Comparison of ENCODE assay signal across 8 cellular contexts in genomic region chr7:112452102-112452888, GRCh38. TPM values are rescaled to one million over a fixed set of nuclear protein-coding genes. Genes with fewer than 3 reads are reported as not detected.
DNase-seq lines count a peak whose midpoint lies in the region; ATAC-seq and TF ChIP-seq lines count a peak whose summit lies in the region.

No MANE protein-coding gene starts in this region.

- peak overlapping the region; percentile 91 for H3K4me2 ChIP-seq in skeletal muscle satellite cell (ENCODE audit: low read length)

- peaks cover 16% of the 10 kb centered on the region for H3K36me3 ChIP-seq in skeletal muscle satellite cell (ENCODE audit: insufficient read depth, low read length)

- H3K4me3 Mint-ChIP-seq in brain: peak overlapping the region; percentile 94 to 98 (median 98)

- peaks cover 32% of the 10 kb centered on the region for H3K4me1 ChIP-seq in skeletal muscle satellite cell (ENCODE audit: control insufficient read depth, insufficient read depth, low read length)

- H3K9me3 Mint-ChIP-seq in brain: no peaks in the 10 kb centered on the region

- H3K4me1 Mint-ChIP-seq in brain: peaks cover 50% of the 10 kb centered on the region

- peak overlapping the region; percentile 94 for H3K4me3 ChIP-seq in skeletal muscle satellite cell (ENCODE audit: low read length)

- no peak for ATAC-seq in omental fat pad (ENCODE audit: low FRiP score)

- peak overlapping the region; percentile 98 to 100 (median 99) for H3K27ac Mint-ChIP-seq in brain

- H3K27me3 ChIP-seq in skeletal muscle satellite cell (ENCODE audit: control insufficient read depth, insufficient read depth, low read length): no peaks in the 10 kb centered on the region

- peaks cover 13% of the 10 kb centered on the region for H3K27me3 Mint-ChIP-seq in brain

- H3K36me3 Mint-ChIP-seq in brain: peaks cover 19% of the 10 kb centered on the region

- peak overlapping the region; percentile 98 for H3K9ac ChIP-seq in skeletal muscle satellite cell (ENCODE audit: low read depth, low read length)

- peak; percentile 65 for DNase-seq in SIG-M5 treated with dmso at 0.1 percent for 504 hours (lab: John Stamatoyannopoulos, UW; ENCODE audit: unreplicated experiment)
- no peak for DNase-seq in SIG-M5 (lab: John Stamatoyannopoulos, UW)
- peak; percentile 7 for DNase-seq in NCI-H446 treated with DMSO at 0.1 percent for 48 hours (lab: John Stamatoyannopoulos, UW)
- peak; percentile 23 for DNase-seq in iPS-NIHi11 (ENCODE audit: low spot score)
- DNase-seq in omental fat pad (ENCODE audit: low spot score): no peak
- DNase-seq in activated CD8-positive, alpha-beta memory T cell treated with anti-CD3 and anti-CD28 coated beads for 24 hours: no peak

- H3K9me3 ChIP-seq in skeletal muscle satellite cell (replicated peaks; ENCODE audit: low read length): no peaks in the 10 kb centered on the region

- TF ChIP-seq CTCF in brain (conservative IDR thresholded peaks at IDR 0.05): peak in 1 of 2 experiments; percentile 10
- TF ChIP-seq CTCF in omental fat pad (IDR thresholded peaks at IDR 0.05): no peak

RNA-seq across cellular contexts. Expression of gene IFRD1, which starts 2.0 kb away (rescaled TPM):
- 22.3 TPM for polyA plus RNA-seq in brain (ENCODE audit: insufficient read depth, low read depth, low replicate concordance)
- 33.0 and 45.9 TPM in 2 replicates for total RNA-seq in skeletal muscle satellite cell (2012; rRNA removed)
- 10 to 100 TPM; 78.5 to 85.1 (median 80.4) TPM for total RNA-seq in omental fat pad

RNA-seq across cellular contexts. Expression of gene LSMEM1, which starts 28.5 kb away (rescaled TPM):
- polyA plus RNA-seq in brain (ENCODE audit: insufficient read depth, low read depth, low replicate concordance): not detected
- total RNA-seq in skeletal muscle satellite cell (2012; rRNA removed): under 0.01 and 0.76 TPM in 2 replicates
- 10 to 100 TPM in 1 of 4 donors, 1 to 10 TPM in 3; 1.8 to 10.2 (median 3.3) TPM for total RNA-seq in omental fat pad

Comparison
In these comparisons a context has a peak if more than half of its experiments do, and no peak if none do; other contexts are left out.
1. DNase-seq: peak in SIG-M5 treated with dmso at 0.1 percent for 504 hours (single experiment), NCI-H446 treated with DMSO at 0.1 percent for 48 hours (single experiment) and iPS-NIHi11 (single experiment); none in SIG-M5 (single experiment), omental fat pad (single experiment) and activated CD8-positive, alpha-beta memory T cell treated with anti-CD3 and anti-CD28 coated beads for 24 hours (single experiment).